9 cellular contexts compared by ENCODE assay signal in the genomic region with DNA sequence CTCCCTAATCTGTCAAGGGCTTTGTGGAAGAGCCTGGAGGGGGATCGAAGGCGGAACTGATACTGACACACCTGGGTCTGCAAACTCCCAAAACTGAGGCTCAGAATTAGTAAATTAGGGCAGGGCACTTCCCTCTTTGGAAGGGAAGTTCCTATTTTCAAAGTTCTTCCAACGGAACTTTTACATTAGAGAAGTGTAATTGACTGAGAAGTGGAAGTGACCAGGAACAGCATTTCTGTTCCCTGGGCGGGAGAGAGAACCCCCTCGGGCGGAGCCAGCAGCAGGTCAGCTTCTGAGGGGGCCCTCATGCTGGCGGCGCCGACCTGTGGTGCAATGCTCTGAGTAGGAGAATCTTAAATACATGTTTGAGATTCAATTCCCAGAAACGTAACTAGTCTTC. TPM values are rescaled to one million over a fixed set of nuclear protein-coding genes. Genes with fewer than 3 reads are reported as not detected.
DNase-seq lines count a peak whose midpoint lies in the region; ATAC-seq, FAIRE-seq and TF ChIP-seq lines count a peak whose summit lies in the region.
"Had no signal": no experiment of that assay in that cellular context is flagged by ENCODE, and none has a peak within 500 bp of the region (broad histone marks: within the 10 kb centered on the region; RNA-seq: fewer than 3 reads in every experiment).

No MANE protein-coding gene starts in this region.

- DNase-seq in NOMO-1 (lab: John Stamatoyannopoulos, UW; ENCODE audit: unreplicated experiment in 2 of 2), result peak; percentile 71 to 82
- no peak for DNase-seq in H1 (ENCODE audit: low read depth in 1 of 2, low spot score in 2 of 2)
- DNase-seq in GM19238 (ENCODE audit: insufficient read length, low spot score), result no peak
- DNase-seq in HEK293T (ENCODE audit: extremely low spot score), result no peak

- H2AK5ac ChIP-seq in H1 (ENCODE audit: low read depth, low read length), result no peak overlapping the region

- TF ChIP-seq CTCF in H1 (IDR thresholded peaks at IDR 0.05; ENCODE audit: control extremely low read depth in 1 of 3, insufficient read depth in 1 of 3, low read depth in 1 of 3, low read length in 3 of 3) (no peak), parathyroid adenoma (IDR thresholded peaks at IDR 0.05) (no peak)

- no peak overlapping the region for H4K5ac ChIP-seq in H1 (ENCODE audit: insufficient read length, low read depth, low read length)

- 60% methylated on average over 10 of the region's 10 CpGs; no CpG with 5 or more reads in 1 of the 2 experiments for WGBS in H1 (ENCODE audit: extremely low coverage in 1 of 2, insufficient coverage in 1 of 2, insufficient read length in 1 of 2, insufficient replicate concordance in 2 of 2, low coverage in 1 of 2, low lambda C conversion rate in 2 of 2, missing lambda C conversion rate in 1 of 2), 2 experiments

- no peak overlapping the region for H4K91ac ChIP-seq in H1 (replicated peaks; ENCODE audit: insufficient read length, low read length)

- no peak overlapping the region for H3K14ac ChIP-seq in H1 (ENCODE audit: insufficient read length)

- H3K9me3 ChIP-seq in ES-I3 (ENCODE audit: control insufficient read depth, insufficient read depth, low read length) (no peaks in the 10 kb centered on the region), H1 (ENCODE audit: insufficient read depth in 2 of 2, low read depth in 1 of 2, low read length in 1 of 2) (no peaks in the 10 kb centered on the region), parathyroid adenoma (ENCODE audit: control insufficient read depth, low read length) (no peaks in the 10 kb centered on the region)

- H2BK15ac ChIP-seq in H1 (ENCODE audit: low read length), result no peak overlapping the region

- H2BK20ac ChIP-seq in H1 (ENCODE audit: low read length), result no peak overlapping the region

- H3K4me1 ChIP-seq in ES-I3 (ENCODE audit: insufficient read depth, low read length) (peaks cover 4% of the 10 kb centered on the region), H1 (replicated peaks in 1 of 4; ENCODE audit: control insufficient read depth in 3 of 4, insufficient read depth in 4 of 4, low read length in 3 of 4) (peaks cover 3 to 9% (median 6%) of the 10 kb centered on the region in 4 experiments; a peak in 6 of 7 replicates), parathyroid adenoma (no peaks in the 10 kb centered on the region)

- FAIRE-seq in H1 (lab: Jason Lieb, UNC), result no peak

- H2BK12ac ChIP-seq in H1 (ENCODE audit: low read depth, low read length), result no peak overlapping the region

- no peak for TF ChIP-seq RAD21 in H1 (IDR thresholded peaks at IDR 0.05 in 1 of 2, conservative IDR thresholded peaks at IDR 0.05 in 1 of 2; ENCODE audit: low read depth in 2 of 2, low read length in 2 of 2)

- TF ChIP-seq EP300 in H1 (IDR thresholded peaks at IDR 0.05; ENCODE audit: borderline replicate concordance in 1 of 2, low read depth in 2 of 2, low read length in 2 of 2), result no peak

- H3K56ac ChIP-seq in H1 (replicated peaks; ENCODE audit: insufficient read length, low read depth, low read length), result no peak overlapping the region

- no peak overlapping the region for H2BK5ac ChIP-seq in H1 (ENCODE audit: low read depth, low read length)

- no peak overlapping the region for H2BK120ac ChIP-seq in H1 (replicated peaks; ENCODE audit: low read depth, low read length)

- no peak overlapping the region for H3K23ac ChIP-seq in H1 (ENCODE audit: insufficient read length)

- H2AFZ ChIP-seq in H1 (ENCODE audit: low read length), result no peak overlapping the region
- H2AFZ ChIP-seq in parathyroid adenoma, result peak overlapping the region; percentile 80

- CTCF ChIA-PET in H1 (lab: Charles Lee; ENCODE audit: partially characterized antibody), result interaction anchor here (0.7 to 20.1 kb wide), 13 partner anchors 9 to 122 kb away, joined by 3 to 367 read pairs (median 3); partner anchors contain the start of gene ABCG4
- CTCF ChIA-PET in HEK293T (lab: Yijun Ruan, JAX), result interaction anchor here (0.6 to 1.3 kb wide), 5 partner anchors 11 to 165 kb away, joined by 3 to 7 read pairs (median 3); no protein-coding TSS in a partner anchor

- no peak overlapping the region for H3K4ac ChIP-seq in H1 (replicated peaks; ENCODE audit: insufficient read length, low read depth, low read length)

- H3K27me3 ChIP-seq in H1 (replicated peaks in 1 of 4; ENCODE audit: control insufficient read depth in 3 of 4, extremely low read depth in 1 of 4, insufficient read depth in 3 of 4, low read length in 3 of 4), result no peaks in the 10 kb centered on the region
- no peaks in the 10 kb centered on the region for H3K27me3 ChIP-seq in parathyroid adenoma (ENCODE audit: control insufficient read depth, insufficient read depth, low read length)

- peaks cover 9% of the 10 kb centered on the region for H3K23me2 ChIP-seq in H1 (ENCODE audit: low read depth, low read length)

- peak overlapping the region; percentile 95; the same call in 1 of the 2 replicates for H3K9ac ChIP-seq in ES-I3 (ENCODE audit: low read depth, low read length)
- H3K9ac ChIP-seq in H1 (replicated peaks in 1 of 4; ENCODE audit: extremely low read depth in 1 of 4, low read depth in 3 of 4, low read length in 3 of 4), result no peak overlapping the region
- H3K9ac ChIP-seq in parathyroid adenoma, result no peak overlapping the region

- H3K79me1 ChIP-seq in H1 (ENCODE audit: low read depth, low read length), result 0 out of 2 replicates have a peak, but pooled peaks cover 3% of the 10 kb centered on the region

- H3K36me3 ChIP-seq in ES-I3 (ENCODE audit: insufficient read depth, low read length) (no peaks in the 10 kb centered on the region), H1 (ENCODE audit: control insufficient read depth in 2 of 4, insufficient read depth in 4 of 4, low read length in 3 of 4) (no peaks in the 10 kb centered on the region), parathyroid adenoma (ENCODE audit: control insufficient read depth, insufficient read depth, low read length) (no peaks in the 10 kb centered on the region)

- no peak overlapping the region for H3K27ac ChIP-seq in H1 (ENCODE audit: low read depth, low read length)
- H3K27ac ChIP-seq in parathyroid adenoma, result peak overlapping the region; percentile 86

- no peak for TF ChIP-seq POLR2A in H1 (IDR thresholded peaks at IDR 0.05; ENCODE audit: control extremely low read depth in 1 of 2, low read depth in 2 of 2, low read length in 2 of 2)

- H4K20me1 ChIP-seq in H1 (replicated peaks in 1 of 2; ENCODE audit: control insufficient read depth in 1 of 2, insufficient read depth in 2 of 2, low read length in 2 of 2), result peaks cover 5% of the 10 kb centered on the region in 2 experiments

- POLR2A ChIA-PET in H1 (lab: Charles Lee; ENCODE audit: partially characterized antibody) (interaction anchor here (0.8 to 2.5 kb wide), 3 partner anchors 9 to 68 kb away, joined by 3 to 12 read pairs (median 5); no protein-coding TSS in a partner anchor), HEK293T (lab: Yijun Ruan, JAX) (interaction anchor here (1.0 kb wide), 1 partner anchor 35 kb away, joined by 3 read pairs; no protein-coding TSS in a partner anchor)

- H3K79me2 ChIP-seq in H1 (ENCODE audit: control insufficient read depth in 1 of 2, insufficient read depth in 2 of 2, low read length in 2 of 2) (peaks cover 18 to 34% of the 10 kb centered on the region in 2 experiments), parathyroid adenoma (peaks cover 2% of the 10 kb centered on the region)

- no peak overlapping the region for H4K8ac ChIP-seq in H1 (ENCODE audit: extremely low read depth, insufficient read depth, low read length)

- ATAC-seq in GM21390 (IDR thresholded peaks at IDR 0.05; ENCODE audit: unreplicated experiment), result no peak
- ATAC-seq in GM21526 (IDR thresholded peaks at IDR 0.05; ENCODE audit: low FRiP score, unreplicated experiment), result no peak

- H3K18ac ChIP-seq in H1 (ENCODE audit: extremely low read depth, low read length), result no peak overlapping the region

- H3K4me2 ChIP-seq in H1 (ENCODE audit: insufficient read depth in 1 of 2, low read depth in 2 of 2, low read length in 2 of 2) (peak overlapping the region; percentile 57 to 96; a peak in 3 of 4 replicates), parathyroid adenoma (ENCODE audit: low read length) (no peak overlapping the region)

- H3K4me3 ChIP-seq in H1 (ENCODE audit: extremely low read depth in 1 of 4, insufficient read depth in 2 of 4, low read depth in 3 of 4, low read length in 4 of 4) (peak overlapping the region in 2 of 4 experiments; percentile 1 to 100; a peak in 4 of 8 replicates), parathyroid adenoma (ENCODE audit: low read depth, low read length) (no peak overlapping the region)
- H3K4me3 ChIP-seq: lung had no signal

RNA-seq across cellular contexts. Expression of gene CBL, which starts 1.1 kb away (rescaled TPM):
- total RNA-seq in H1 (2021; fragmentation: NEBNext Ultra II Directional; extraction: Animal tissue kit (Norgen Biotek cat#: 25700)), result 57.6 and 57.8 TPM in 2 replicates
- polyA plus RNA-seq in H1 (2011; rRNA removed), result 22.3 and 23.1 TPM in 2 replicates
- 20.2 TPM for polyA plus RNA-seq in H1 (2011; cell fraction: cytosol; rRNA removed)
- polyA plus RNA-seq in H1 (2011; cell fraction: nucleus; rRNA removed), result 20.2 TPM
- 16.4 to 25.4 TPM (median 21.1 TPM) in 4 replicates for polyA plus RNA-seq in H1 (2012, experiment 1 of 2)
- polyA plus RNA-seq in H1 (2012, experiment 2 of 2), result 2.4 TPM
- 17.2 TPM for polyA plus RNA-seq in H1 (2013, experiment 1 of 2)
- polyA plus RNA-seq in H1 (2013, experiment 2 of 2), result 16.4 TPM
- polyA minus RNA-seq in H1 (2011; rRNA and poly(A)+ RNA removed), result 39.5 and 40.1 TPM in 2 replicates
- polyA minus RNA-seq in H1 (2011; cell fraction: cytosol; rRNA and poly(A)+ RNA removed), result 23.2 TPM
- polyA minus RNA-seq in H1 (2011; cell fraction: nucleus; rRNA and poly(A)+ RNA removed), result 26.6 TPM

RNA-seq across cellular contexts. Expression of gene NHERF4, which starts 19.8 kb away (rescaled TPM):
- total RNA-seq in H1 (2021; fragmentation: NEBNext Ultra II Directional; extraction: Animal tissue kit (Norgen Biotek cat#: 25700)), result not detected in 2 replicates
- polyA plus RNA-seq in H1 (2011; rRNA removed), result 0.05 and 0.20 TPM in 2 replicates
- 0.06 TPM for polyA plus RNA-seq in H1 (2011; cell fraction: cytosol; rRNA removed)
- 1.0 TPM for polyA plus RNA-seq in H1 (2011; cell fraction: nucleus; rRNA removed)
- 0.11 to 0.41 TPM (median 0.19 TPM) in 3 of 4 replicates, not detected in the other for polyA plus RNA-seq in H1 (2012, experiment 1 of 2)
- 0.08 TPM for polyA plus RNA-seq in H1 (2012, experiment 2 of 2)
- polyA plus RNA-seq in H1 (2013, experiment 1 of 2), result not detected
- polyA plus RNA-seq in H1 (2013, experiment 2 of 2), result 0.11 TPM
- 0.28 TPM in 1 of 2 replicates, not detected in the other for polyA minus RNA-seq in H1 (2011; rRNA and poly(A)+ RNA removed)
- not detected for polyA minus RNA-seq in H1 (2011; cell fraction: cytosol; rRNA and poly(A)+ RNA removed)
- not detected for polyA minus RNA-seq in H1 (2011; cell fraction: nucleus; rRNA and poly(A)+ RNA removed)

RNA-seq across cellular contexts. Expression of gene NLRX1, which starts 36.6 kb away (rescaled TPM):
- 12.9 and 13.2 TPM in 2 replicates for total RNA-seq in H1 (2021; fragmentation: NEBNext Ultra II Directional; extraction: Animal tissue kit (Norgen Biotek cat#: 25700))
- polyA plus RNA-seq in H1 (2011; rRNA removed), result 18.6 and 30.5 TPM in 2 replicates
- 18.6 TPM for polyA plus RNA-seq in H1 (2011; cell fraction: cytosol; rRNA removed)
- polyA plus RNA-seq in H1 (2011; cell fraction: nucleus; rRNA removed), result 42.3 TPM
- 9.7 to 18.1 TPM (median 14.2 TPM) in 4 replicates for polyA plus RNA-seq in H1 (2012, experiment 1 of 2)
- polyA plus RNA-seq in H1 (2012, experiment 2 of 2), result 16.4 TPM
- polyA plus RNA-seq in H1 (2013, experiment 1 of 2), result 10.0 TPM
- polyA plus RNA-seq in H1 (2013, experiment 2 of 2), result 9.6 TPM
- polyA minus RNA-seq in H1 (2011; rRNA and poly(A)+ RNA removed), result 18.7 and 19.9 TPM in 2 replicates
- polyA minus RNA-seq in H1 (2011; cell fraction: cytosol; rRNA and poly(A)+ RNA removed), result 15.4 TPM
- polyA minus RNA-seq in H1 (2011; cell fraction: nucleus; rRNA and poly(A)+ RNA removed), result 21.6 TPM

RNA-seq across cellular contexts. Expression of gene ABCG4, which starts 56.2 kb away (rescaled TPM):
- total RNA-seq in H1 (2021; fragmentation: NEBNext Ultra II Directional; extraction: Animal tissue kit (Norgen Biotek cat#: 25700)), result 2.3 and 2.9 TPM in 2 replicates
- 1.8 and 2.9 TPM in 2 replicates for polyA plus RNA-seq in H1 (2011; rRNA removed)
- polyA plus RNA-seq in H1 (2011; cell fraction: cytosol; rRNA removed), result 1.3 TPM
- 4.5 TPM for polyA plus RNA-seq in H1 (2011; cell fraction: nucleus; rRNA removed)
- polyA plus RNA-seq in H1 (2012, experiment 1 of 2), result 1.5 to 2.0 TPM (median 1.9 TPM) in 4 replicates
- polyA plus RNA-seq in H1 (2012, experiment 2 of 2), result 1.0 TPM
- polyA plus RNA-seq in H1 (2013, experiment 1 of 2), result 1.5 TPM
- 1.5 TPM for polyA plus RNA-seq in H1 (2013, experiment 2 of 2)
- 2.5 and 3.1 TPM in 2 replicates for polyA minus RNA-seq in H1 (2011; rRNA and poly(A)+ RNA removed)
- 1.0 TPM for polyA minus RNA-seq in H1 (2011; cell fraction: cytosol; rRNA and poly(A)+ RNA removed)
- 2.5 TPM for polyA minus RNA-seq in H1 (2011; cell fraction: nucleus; rRNA and poly(A)+ RNA removed)

Comparison
In these comparisons a context has a peak if more than half of its experiments do, and no peak if none do; other contexts are left out.
1. DNase-seq: peak in NOMO-1 (2 of 2); none in H1 (0 of 2), GM19238 (single experiment) and HEK293T (single experiment).